1 cellular context compared by ENCODE assay signal in the genomic region with DNA sequence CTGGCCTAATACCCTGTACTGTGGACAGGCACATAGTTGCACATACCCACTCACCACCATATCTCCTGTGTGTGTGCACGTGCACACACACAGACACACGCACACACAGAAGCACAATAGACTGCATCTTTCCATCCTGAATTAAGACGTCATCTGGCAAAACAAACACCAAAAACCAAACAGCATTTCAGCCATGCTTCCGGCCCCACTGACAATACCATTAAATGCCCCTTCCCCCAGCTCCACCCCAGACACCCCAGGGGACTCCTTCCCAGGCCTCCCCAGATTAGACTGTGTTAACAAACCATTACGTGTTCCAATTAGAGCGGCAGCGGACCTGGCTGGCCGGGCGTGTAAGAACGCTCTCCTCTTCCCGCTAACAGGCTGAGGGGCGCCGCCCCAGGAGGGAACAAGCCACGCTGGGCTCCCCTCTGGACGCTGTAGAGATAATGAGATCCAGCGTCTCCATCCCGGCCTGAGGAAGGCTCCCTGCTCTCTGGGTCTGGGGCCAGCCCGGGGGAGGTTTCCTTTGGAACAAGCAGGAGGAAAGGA.
TF ChIP-seq lines count a peak whose summit lies in the region.

No MANE protein-coding gene starts in this region.

TF ChIP-seq in GM23338, 12 proteins besides CTCF, POLR2A, EP300 and RAD21 (continued from another document):
- TF ChIP-seq, protein P1, sequence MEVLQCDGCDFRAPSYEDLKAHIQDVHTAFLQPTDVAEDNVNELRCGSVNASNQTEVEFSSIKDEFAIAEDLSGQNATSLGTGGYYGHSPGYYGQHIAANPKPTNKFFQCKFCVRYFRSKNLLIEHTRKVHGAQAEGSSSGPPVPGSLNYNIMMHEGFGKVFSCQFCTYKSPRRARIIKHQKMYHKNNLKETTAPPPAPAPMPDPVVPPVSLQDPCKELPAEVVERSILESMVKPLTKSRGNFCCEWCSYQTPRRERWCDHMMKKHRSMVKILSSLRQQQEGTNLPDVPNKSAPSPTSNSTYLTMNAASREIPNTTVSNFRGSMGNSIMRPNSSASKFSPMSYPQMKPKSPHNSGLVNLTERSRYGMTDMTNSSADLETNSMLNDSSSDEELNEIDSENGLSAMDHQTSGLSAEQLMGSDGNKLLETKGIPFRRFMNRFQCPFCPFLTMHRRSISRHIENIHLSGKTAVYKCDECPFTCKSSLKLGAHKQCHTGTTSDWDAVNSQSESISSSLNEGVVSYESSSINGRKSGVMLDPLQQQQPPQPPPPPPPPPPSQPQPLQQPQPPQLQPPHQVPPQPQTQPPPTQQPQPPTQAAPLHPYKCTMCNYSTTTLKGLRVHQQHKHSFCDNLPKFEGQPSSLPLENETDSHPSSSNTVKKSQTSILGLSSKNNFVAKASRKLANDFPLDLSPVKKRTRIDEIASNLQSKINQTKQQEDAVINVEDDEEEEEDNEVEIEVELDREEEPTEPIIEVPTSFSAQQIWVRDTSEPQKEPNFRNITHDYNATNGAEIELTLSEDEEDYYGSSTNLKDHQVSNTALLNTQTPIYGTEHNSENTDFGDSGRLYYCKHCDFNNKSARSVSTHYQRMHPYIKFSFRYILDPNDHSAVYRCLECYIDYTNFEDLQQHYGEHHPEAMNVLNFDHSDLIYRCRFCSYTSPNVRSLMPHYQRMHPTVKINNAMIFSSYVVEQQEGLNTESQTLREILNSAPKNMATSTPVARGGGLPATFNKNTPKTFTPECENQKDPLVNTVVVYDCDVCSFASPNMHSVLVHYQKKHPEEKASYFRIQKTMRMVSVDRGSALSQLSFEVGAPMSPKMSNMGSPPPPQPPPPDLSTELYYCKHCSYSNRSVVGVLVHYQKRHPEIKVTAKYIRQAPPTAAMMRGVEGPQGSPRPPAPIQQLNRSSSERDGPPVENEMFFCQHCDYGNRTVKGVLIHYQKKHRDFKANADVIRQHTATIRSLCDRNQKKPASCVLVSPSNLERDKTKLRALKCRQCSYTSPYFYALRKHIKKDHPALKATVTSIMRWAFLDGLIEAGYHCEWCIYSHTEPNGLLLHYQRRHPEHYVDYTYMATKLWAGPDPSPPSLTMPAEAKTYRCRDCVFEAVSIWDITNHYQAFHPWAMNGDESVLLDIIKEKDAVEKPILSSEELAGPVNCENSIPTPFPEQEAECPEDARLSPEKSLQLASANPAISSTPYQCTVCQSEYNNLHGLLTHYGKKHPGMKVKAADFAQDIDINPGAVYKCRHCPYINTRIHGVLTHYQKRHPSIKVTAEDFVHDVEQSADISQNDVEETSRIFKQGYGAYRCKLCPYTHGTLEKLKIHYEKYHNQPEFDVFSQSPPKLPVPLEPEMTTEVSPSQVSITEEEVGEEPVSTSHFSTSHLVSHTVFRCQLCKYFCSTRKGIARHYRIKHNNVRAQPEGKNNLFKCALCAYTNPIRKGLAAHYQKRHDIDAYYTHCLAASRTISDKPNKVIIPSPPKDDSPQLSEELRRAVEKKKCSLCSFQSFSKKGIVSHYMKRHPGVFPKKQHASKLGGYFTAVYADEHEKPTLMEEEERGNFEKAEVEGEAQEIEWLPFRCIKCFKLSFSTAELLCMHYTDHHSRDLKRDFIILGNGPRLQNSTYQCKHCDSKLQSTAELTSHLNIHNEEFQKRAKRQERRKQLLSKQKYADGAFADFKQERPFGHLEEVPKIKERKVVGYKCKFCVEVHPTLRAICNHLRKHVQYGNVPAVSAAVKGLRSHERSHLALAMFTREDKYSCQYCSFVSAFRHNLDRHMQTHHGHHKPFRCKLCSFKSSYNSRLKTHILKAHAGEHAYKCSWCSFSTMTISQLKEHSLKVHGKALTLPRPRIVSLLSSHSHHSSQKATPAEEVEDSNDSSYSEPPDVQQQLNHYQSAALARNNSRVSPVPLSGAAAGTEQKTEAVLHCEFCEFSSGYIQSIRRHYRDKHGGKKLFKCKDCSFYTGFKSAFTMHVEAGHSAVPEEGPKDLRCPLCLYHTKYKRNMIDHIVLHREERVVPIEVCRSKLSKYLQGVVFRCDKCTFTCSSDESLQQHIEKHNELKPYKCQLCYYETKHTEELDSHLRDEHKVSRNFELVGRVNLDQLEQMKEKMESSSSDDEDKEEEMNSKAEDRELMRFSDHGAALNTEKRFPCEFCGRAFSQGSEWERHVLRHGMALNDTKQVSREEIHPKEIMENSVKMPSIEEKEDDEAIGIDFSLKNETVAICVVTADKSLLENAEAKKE (CRISPR knock-in tag; IDR thresholded peaks at IDR 0.05), result no peak
- TF ChIP-seq, protein P2, sequence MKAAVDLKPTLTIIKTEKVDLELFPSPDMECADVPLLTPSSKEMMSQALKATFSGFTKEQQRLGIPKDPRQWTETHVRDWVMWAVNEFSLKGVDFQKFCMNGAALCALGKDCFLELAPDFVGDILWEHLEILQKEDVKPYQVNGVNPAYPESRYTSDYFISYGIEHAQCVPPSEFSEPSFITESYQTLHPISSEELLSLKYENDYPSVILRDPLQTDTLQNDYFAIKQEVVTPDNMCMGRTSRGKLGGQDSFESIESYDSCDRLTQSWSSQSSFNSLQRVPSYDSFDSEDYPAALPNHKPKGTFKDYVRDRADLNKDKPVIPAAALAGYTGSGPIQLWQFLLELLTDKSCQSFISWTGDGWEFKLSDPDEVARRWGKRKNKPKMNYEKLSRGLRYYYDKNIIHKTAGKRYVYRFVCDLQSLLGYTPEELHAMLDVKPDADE (IDR thresholded peaks at IDR 0.05), result no peak
- TF ChIP-seq CREB1 (CRISPR knock-in tag; IDR thresholded peaks at IDR 0.05; ENCODE audit: low read depth), result no peak
- TF ChIP-seq POLR2AphosphoS5 (IDR thresholded peaks at IDR 0.05; ENCODE audit: low read depth), result no peak
- no peak for TF ChIP-seq EZH2 (IDR thresholded peaks at IDR 0.05; ENCODE audit: low read depth, unreplicated experiment)
TF ChIP-seq in GM23338: peak in this region for 0.
